25 cellular contexts compared by ENCODE assay signal in the genomic region with DNA sequence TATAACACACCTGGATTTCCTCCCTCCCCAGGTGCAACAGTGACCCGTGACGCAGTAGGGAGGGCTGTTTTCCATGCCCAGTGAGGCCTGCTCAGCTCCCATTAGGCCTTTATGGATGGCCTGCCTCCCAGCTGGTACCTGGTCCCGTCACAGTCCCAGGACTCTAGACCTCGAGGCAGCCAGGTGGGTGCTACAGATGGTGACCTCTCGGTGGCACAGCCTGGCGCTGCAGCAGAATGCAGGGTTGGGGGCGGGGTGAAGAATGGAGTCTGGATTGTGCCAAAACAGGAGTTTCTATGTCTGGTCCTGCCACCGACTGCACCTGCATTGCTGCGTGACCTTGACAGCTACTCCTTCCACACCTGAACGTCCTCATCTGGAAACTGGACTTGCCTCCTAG. TPM values are rescaled to one million over a fixed set of nuclear protein-coding genes. Genes with fewer than 3 reads are reported as not detected.
DNase-seq lines count a peak whose midpoint lies in the region; ATAC-seq and TF ChIP-seq lines count a peak whose summit lies in the region.
"Had no signal": no experiment of that assay in that cellular context is flagged by ENCODE, and none has a peak within 500 bp of the region (broad histone marks: within the 10 kb centered on the region; RNA-seq: fewer than 3 reads in every experiment).

No MANE protein-coding gene starts in this region.

- 85% methylated on average over 10 of the region's 10 CpGs; no CpG with 5 or more reads in 1 of the 2 donors for WGBS in transverse colon (ENCODE audit: low coverage in 1 of 2), 2 donors

- no peaks in the 10 kb centered on the region for H3K27me3 ChIP-seq in transverse colon
- H3K27me3 ChIP-seq: adrenal gland, heart right ventricle had no signal

- H3K4me3 ChIP-seq in transverse colon: no peak overlapping the region
- H3K4me3 ChIP-seq: adrenal gland, heart right ventricle had no signal

- no peak for TF ChIP-seq EP300 in transverse colon (IDR thresholded peaks at IDR 0.05; ENCODE audit: low read depth)

- DNase-seq in NCI-H2081 (lab: John Stamatoyannopoulos, UW) (peak; percentile 29 to 74), NCI-H2081 treated with DMSO at 0.1 percent for 48 hours (lab: John Stamatoyannopoulos, UW) (no peak), NCI-H2171 (lab: John Stamatoyannopoulos, UW) (peak; percentile 90), NCI-H774 (lab: John Stamatoyannopoulos, UW) (peak; percentile 83), NOMO-1 treated with DMSO at 0.1 percent for 48 hours (lab: John Stamatoyannopoulos, UW; ENCODE audit: unreplicated experiment) (no peak), iPS-NIHi11 (ENCODE audit: low spot score) (no peak), transverse colon (no peak)
- DNase-seq: activated CD4-positive, alpha-beta T cell treated with anti-CD3 and anti-CD28 coated beads, Interleukin-2, amount 50 U/mL, for 1 hour; activated CD8-positive, alpha-beta memory T cell treated with anti-CD3 and anti-CD28 coated beads, Interleukin-2, amount 10 ng/mL, durations not matched to agents 7 days and 5 days; activated naive CD4-positive, alpha-beta T cell treated with Interleukin-2 at 50 U/mL for 16 hours; activated T-cell treated with anti-CD3 and anti-CD28 coated beads, Interleukin-2, amount 50 U/mL, for 72 hours; adrenal gland; Calu3; effector CD4-positive, alpha-beta T cell; erythroblast; heart right ventricle; left cardiac atrium; NCI-H1105; NCI-H526; SK-N-SH; trophoblast cell; WERI-Rb-1 had no signal

- no peak overlapping the region for H3K27ac ChIP-seq in transverse colon
- H3K27ac ChIP-seq: adrenal gland, heart right ventricle, neutrophil, WERI-Rb-1 had no signal

- no peaks in the 10 kb centered on the region for H3K9me3 ChIP-seq in transverse colon
- H3K9me3 ChIP-seq: adrenal gland, heart right ventricle, neutrophil, SK-N-SH had no signal

- H3K4me1 ChIP-seq in transverse colon: no peaks in the 10 kb centered on the region

- in situ Hi-C loops in transverse colon (cut with MboI; ENCODE audit: low pct_ligation_motif_present in 1 of 4, low pct_unique_long_range_greater_than_20kb in 1 of 4, low sequenced_read_pairs in 3 of 4): no loop called here

- TF ChIP-seq POLR2A in transverse colon (IDR thresholded peaks at IDR 0.05): no peak

- intact Hi-C loops in transverse colon (cut with DNase I; ENCODE audit: low total_unique reads): no loop called here

- ATAC-seq in GM21619 (IDR thresholded peaks at IDR 0.05; ENCODE audit: unreplicated experiment): no peak
- ATAC-seq: activated CD8-positive, alpha-beta memory T cell treated with anti-CD3 and anti-CD28 coated beads, Interleukin-2, amount 10 ng/mL, durations not matched to agents 7 days and 5 days; activated T-cell treated with anti-CD3 and anti-CD28 coated beads, Interleukin-2, amount 50 U/mL, for 72 hours; HCT116; heart right ventricle; left cardiac atrium had no signal

- TF ChIP-seq CTCF in transverse colon (IDR thresholded peaks at IDR 0.05): no peak

- no peaks in the 10 kb centered on the region for H3K36me3 ChIP-seq in transverse colon
- H3K36me3 ChIP-seq: adrenal gland, heart right ventricle, neutrophil, WERI-Rb-1 had no signal

RNA-seq across cellular contexts. Expression of gene YWHAQ, which starts 18.0 kb away (rescaled TPM):
- 100 to 1,000 TPM in 3 of 4 donors, 10 to 100 TPM in 1; 84.0 to 189 (median 145) TPM for total RNA-seq in transverse colon

Comparison
In these comparisons a context has a peak if more than half of its experiments do, and no peak if none do; other contexts are left out.
1. DNase-seq: peak in NCI-H2081 (2 of 2), NCI-H2171 (single experiment) and NCI-H774 (single experiment); none in NCI-H2081 treated with DMSO at 0.1 percent for 48 hours (single experiment), NOMO-1 treated with DMSO at 0.1 percent for 48 hours (single experiment), iPS-NIHi11 (single experiment) and transverse colon (single experiment).